Comparison of ENCODE assay signal across 8 cellular contexts in the genomic region with DNA sequence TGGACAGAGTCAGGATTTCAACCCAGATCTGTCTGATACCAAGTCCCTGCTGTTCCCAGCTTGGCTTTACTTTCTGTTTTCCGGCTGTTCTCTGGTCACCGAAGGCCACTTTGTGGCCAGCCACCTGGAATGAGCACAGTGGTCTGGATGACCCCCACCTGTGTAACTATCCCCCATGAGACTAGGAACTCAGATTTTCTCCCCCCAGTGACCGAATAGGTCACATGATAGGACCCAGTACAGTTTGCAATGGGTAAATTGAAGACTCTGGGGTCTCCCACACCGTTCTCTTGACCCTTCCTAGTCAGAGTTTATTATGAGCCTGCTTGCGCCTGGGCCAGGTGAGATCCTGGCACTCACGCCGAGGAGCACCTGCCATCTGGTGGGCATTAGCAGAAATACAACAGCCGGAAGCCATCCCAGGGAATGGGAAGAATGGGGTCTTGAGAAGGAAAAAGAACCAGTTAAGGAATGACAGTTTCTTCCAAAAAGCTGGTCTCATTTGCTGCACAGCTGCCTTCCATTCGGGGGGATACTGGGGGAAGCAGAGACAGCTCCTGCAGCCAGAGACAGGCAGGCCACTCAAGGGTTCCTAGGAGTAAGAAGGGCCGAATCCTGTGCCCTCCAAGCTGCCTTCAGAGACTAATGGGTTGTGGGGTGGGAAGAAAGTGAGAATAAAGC.
DNase-seq lines count a peak whose midpoint lies in the region; ATAC-seq lines count a peak whose summit lies in the region.

No MANE protein-coding gene starts in this region.

- ATAC-seq in GM18870 (IDR thresholded peaks at IDR 0.05; ENCODE audit: unreplicated experiment) (no peak), GM21423 (IDR thresholded peaks at IDR 0.05; ENCODE audit: unreplicated experiment) (no peak)

- DNase-seq in DMS79 treated with DMSO at 0.1 percent for 48 hours (lab: John Stamatoyannopoulos, UW), result peak; percentile 77
- peak; percentile 68 for DNase-seq in LoVo (ENCODE audit: low spot score)
- DNase-seq in astrocyte of the hippocampus (ENCODE audit: low read depth, low spot score), result peak; percentile 77
- peak; percentile 89 for DNase-seq in iPS-NIHi7 (ENCODE audit: extremely low spot score)
- peak; percentile 39 for DNase-seq in stimulated activated CD4-positive, alpha-beta T cell treated with anti-CD3 and anti-CD28 coated beads, Interleukin-2, amount 100 ng/mL, for 4 hours (ENCODE audit: low read depth)

- peak overlapping the region; percentile 34 for H3K27ac Mint-ChIP-seq in T-helper 1 cell treated with Interleukin-12 subunit alpha and Interleukin-12 subunit beta and Interleukin-4 antibody, amounts not matched to agents 30 μg/mL and 1 μg/mL, for 36 hours

- no peaks in the 10 kb centered on the region for H3K27me3 Mint-ChIP-seq in T-helper 1 cell treated with Interleukin-12 subunit alpha and Interleukin-12 subunit beta and Interleukin-4 antibody, amounts not matched to agents 30 μg/mL and 1 μg/mL, for 36 hours (ENCODE audit: low read depth)

- no peaks in the 10 kb centered on the region for H3K9me3 Mint-ChIP-seq in T-helper 1 cell treated with Interleukin-12 subunit alpha and Interleukin-12 subunit beta and Interleukin-4 antibody, amounts not matched to agents 30 μg/mL and 1 μg/mL, for 36 hours

- H3K36me3 Mint-ChIP-seq in T-helper 1 cell treated with Interleukin-12 subunit alpha and Interleukin-12 subunit beta and Interleukin-4 antibody, amounts not matched to agents 30 μg/mL and 1 μg/mL, for 36 hours (ENCODE audit: low read depth), result no peaks in the 10 kb centered on the region

- H3K4me1 Mint-ChIP-seq in T-helper 1 cell treated with Interleukin-12 subunit alpha and Interleukin-12 subunit beta and Interleukin-4 antibody, amounts not matched to agents 30 μg/mL and 1 μg/mL, for 36 hours (ENCODE audit: low read depth), result peaks cover 17% of the 10 kb centered on the region

- no peak overlapping the region for H3K4me3 Mint-ChIP-seq in T-helper 1 cell treated with Interleukin-12 subunit alpha and Interleukin-12 subunit beta and Interleukin-4 antibody, amounts not matched to agents 30 μg/mL and 1 μg/mL, for 36 hours

Comparison
In these comparisons a context has a peak if more than half of its experiments do, and no peak if none do; other contexts are left out.
1. DNase-seq: peak in every context shown above with its lines; median percentile 89 in iPS-NIHi7; 77 in DMS79 treated with DMSO at 0.1 percent for 48 hours; 77 in astrocyte of the hippocampus; 68 in LoVo; 39 in stimulated activated CD4-positive, alpha-beta T cell treated with anti-CD3 and anti-CD28 coated beads, Interleukin-2, amount 100 ng/mL, for 4 hours.